Comparison of ENCODE assay signal across 35 cellular contexts in genomic region chr10:20945546-20946332, GRCh38. TPM values are rescaled to one million over a fixed set of nuclear protein-coding genes. Genes with fewer than 3 reads are reported as not detected.
"Had no signal": no experiment of that assay in that cellular context is flagged by ENCODE, and none has a peak within 500 bp of the region (broad histone marks: within the 10 kb centered on the region; RNA-seq: fewer than 3 reads in every experiment).

No MANE protein-coding gene starts in this region.

- H3K27ac ChIP-seq: adrenal gland, body of pancreas, brain microvascular endothelial cell, breast epithelium, VCaP had no signal

- H3K4me1 ChIP-seq: adrenal gland, body of pancreas, breast epithelium had no signal

- FAIRE-seq: astrocyte, TTC549 had no signal

- H3K9me3 ChIP-seq: adrenal gland, body of pancreas, breast epithelium had no signal

- H3K36me3 ChIP-seq: adrenal gland, brain microvascular endothelial cell, breast epithelium had no signal

- DNase-seq: activated B cell treated with CpG ODN at 0.5 μM for 24 hours; activated CD4-positive, alpha-beta memory T cell treated with anti-CD3 and anti-CD28 coated beads, Interleukin-2, amount 10 ng/mL, durations not matched to agents 7 days and 5 days; activated CD4-positive, alpha-beta T cell treated with anti-CD3 and anti-CD28 coated beads for 4 hours; activated CD4-positive, alpha-beta T cell treated with anti-CD3 and anti-CD28 coated beads, Interleukin-2, amount 10 ng/mL, durations not matched to agents 24 days and 14 days; activated CD4-positive, alpha-beta T cell treated with anti-CD3 and anti-CD28 coated beads, Interleukin-2, amount 50 U/mL, for 1 hour; activated CD4-positive, alpha-beta T cell treated with anti-CD3 and anti-CD28 coated beads, Interleukin-2, amount 50 U/mL, for 48 hours; activated CD4-positive, CD25-positive, alpha-beta regulatory T cell treated with anti-CD3 and anti-CD28 coated beads, Interleukin-2, amount 50 U/mL, for 72 hours; activated CD8-positive, alpha-beta memory T cell treated with anti-CD3 and anti-CD28 coated beads for 24 hours; activated CD8-positive, alpha-beta memory T cell treated with anti-CD3 and anti-CD28 coated beads, Interleukin-2, amount 10 ng/mL, durations not matched to agents 7 days and 5 days; activated CD8-positive, alpha-beta T cell treated with anti-CD3 and anti-CD28 coated beads, Interleukin-2, amount 10 ng/mL, durations not matched to agents 7 days and 5 days; activated effector memory CD4-positive, alpha-beta T cell treated with anti-CD3 and anti-CD28 coated beads, Interleukin-2, amount 50 U/mL, for 16 hours; activated gamma-delta T cell treated with Interleukin-2 at 50 U/mL for 16 hours; activated naive CD4-positive, alpha-beta T cell; activated naive CD4-positive, alpha-beta T cell treated with anti-CD3 and anti-CD28 coated beads for 36 hours; activated naive CD4-positive, alpha-beta T cell treated with anti-CD3 and anti-CD28 coated beads, Interleukin-2, amount 50 U/mL, for 16 hours; activated naive CD8-positive, alpha-beta T cell treated with anti-CD3 and anti-CD28 coated beads for 36 hours; activated T-cell treated with anti-CD3 and anti-CD28 coated beads for 4 hours; activated T-cell treated with anti-CD3 and anti-CD28 coated beads, Interleukin-2, amount 50 U/mL, for 1 hour; activated T-cell treated with anti-CD3 and anti-CD28 coated beads, Interleukin-2, amount 50 U/mL, for 4 hours; activated T-cell treated with anti-CD3 and anti-CD28 coated beads, Interleukin-2, amount 50 U/mL, for 72 hours; adrenal gland; amniotic stem cell; aorta; body of pancreas; brain microvascular endothelial cell; central memory CD4-positive, alpha-beta T cell; T-helper 1 cell; T-helper 2 cell; T-helper 9 cell had no signal

- ATAC-seq: activated CD8-positive, alpha-beta memory T cell treated with anti-CD3 and anti-CD28 coated beads, Interleukin-2, amount 10 ng/mL, durations not matched to agents 7 days and 5 days; activated CD8-positive, alpha-beta T cell treated with anti-CD3 and anti-CD28 coated beads, Interleukin-2, amount 10 ng/mL, durations not matched to agents 7 days and 5 days; activated naive CD4-positive, alpha-beta T cell treated with anti-CD3 and anti-CD28 coated beads, Interleukin-2, amount 50 U/mL, for 72 hours; activated T-cell treated with anti-CD3 and anti-CD28 coated beads, Interleukin-2, amount 50 U/mL, for 4 hours; activated T-cell treated with anti-CD3 and anti-CD28 coated beads, Interleukin-2, amount 50 U/mL, for 72 hours; activated T-helper 17 cell treated with anti-CD3 and anti-CD28 coated beads, Interleukin-2, amount 50 U/mL, for 72 hours; body of pancreas had no signal

- H3K27me3 ChIP-seq: adrenal gland, body of pancreas, brain microvascular endothelial cell, breast epithelium had no signal

- H3K4me3 ChIP-seq: adrenal gland, body of pancreas, breast epithelium had no signal

RNA-seq across cellular contexts. Expression of gene NEBL, which starts 48.6 kb away (rescaled TPM):
- total RNA-seq: activated B cell treated with CpG ODN at 0.5 μM for 24 hours; activated CD4-positive, alpha-beta memory T cell treated with anti-CD3 and anti-CD28 coated beads, Interleukin-2, amount 10 ng/mL, durations not matched to agents 7 days and 5 days; activated CD8-positive, alpha-beta T cell treated with anti-CD3 and anti-CD28 coated beads, Interleukin-2, amount 10 ng/mL, durations not matched to agents 7 days and 5 days; activated T-helper 17 cell treated with anti-CD3 and anti-CD28 coated beads, Interleukin-2, amount 50 U/mL, for 72 hours had no signal
